Comparison of ENCODE assay signal across 17 cellular contexts in the genomic region with DNA sequence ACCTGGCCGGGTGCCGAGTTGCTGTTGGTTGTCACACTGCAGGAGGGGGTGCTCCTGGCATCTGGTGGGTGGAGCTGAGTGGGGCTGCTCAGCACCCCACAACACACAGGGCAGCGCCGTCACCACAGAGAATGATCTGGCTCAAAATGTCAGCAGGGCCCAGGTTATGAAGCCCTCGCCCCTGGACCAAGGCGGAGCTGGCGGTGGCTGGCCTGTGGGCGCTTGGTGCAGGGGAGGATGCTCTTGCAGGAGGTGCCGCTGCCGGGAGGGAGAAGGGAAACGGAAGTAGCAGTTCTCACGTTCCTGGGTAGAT. TPM values are rescaled to one million over a fixed set of nuclear protein-coding genes. Genes with fewer than 3 reads are reported as not detected.
DNase-seq lines count a peak whose midpoint lies in the region; ATAC-seq and TF ChIP-seq lines count a peak whose summit lies in the region.
"Had no signal": no experiment of that assay in that cellular context is flagged by ENCODE, and none has a peak within 500 bp of the region (broad histone marks: within the 10 kb centered on the region; RNA-seq: fewer than 3 reads in every experiment).

No MANE protein-coding gene starts in this region.

- no peaks in the 10 kb centered on the region for H3K27me3 Mint-ChIP-seq in CD8-positive, alpha-beta T cell (ENCODE audit: low read depth)
- H3K27me3 Mint-ChIP-seq in activated T-helper 17 cell treated with anti-CD3 and anti-CD28 coated beads, Interleukin-2, amount 50 U/mL, for 72 hours, result peaks cover 6% of the 10 kb centered on the region

- TF ChIP-seq CTCF in CD8-positive, alpha-beta T cell (IDR thresholded peaks at IDR 0.05), result no peak
- TF ChIP-seq CTCF in smooth muscle cell (IDR thresholded peaks at IDR 0.05; ENCODE audit: borderline replicate concordance, insufficient read depth, poor library complexity, severe bottlenecking), result no peak

- intact Hi-C loops in CD8-positive, alpha-beta T cell (cut with DNase I, micrococcal nuclease), result loop anchor here (5.0 kb wide), 1 partner anchor 42 kb away; no protein-coding TSS in a partner anchor

- 92% methylated on average over 12 of the region's 12 CpGs for WGBS in smooth muscle cell (ENCODE audit: low lambda C conversion rate)

- H3F3A ChIP-seq in smooth muscle cell (ENCODE audit: low read depth), result no peaks in the 10 kb centered on the region

- no peak overlapping the region for H2AFZ ChIP-seq in smooth muscle cell (ENCODE audit: low read depth)

- no peak overlapping the region for H3K27ac Mint-ChIP-seq in CD8-positive, alpha-beta T cell
- H3K27ac Mint-ChIP-seq in activated T-helper 17 cell treated with anti-CD3 and anti-CD28 coated beads, Interleukin-2, amount 50 U/mL, for 72 hours, result peak overlapping the region; percentile 63
- H3K27ac Mint-ChIP-seq: mesothelial cell of epicardium had no signal

- H4K20me1 ChIP-seq in BLaER1 treated with 17β-estradiol and CSF1 and Interleukin-3, amounts not matched to agents 10 nM and 100 nM, result peaks cover 3 to 77% (median 39%) of the 10 kb centered on the region in 11 experiments; a peak in 17 of 22 replicates
- H4K20me1 ChIP-seq in smooth muscle cell (ENCODE audit: low read depth), result peaks cover 47% of the 10 kb centered on the region

- CTCF ChIA-PET in CD8-positive, alpha-beta T cell (lab: Charles Lee), result no interaction called here

- peaks cover 35 to 70% (median 63%) of the 10 kb centered on the region in 10 experiments for H3K4me1 ChIP-seq in BLaER1 treated with 17β-estradiol and CSF1 and Interleukin-3, amounts not matched to agents 10 nM and 100 nM
- H3K4me1 ChIP-seq in CD8-positive, alpha-beta T cell (ENCODE audit: insufficient read depth, low read length), result peaks cover 21% of the 10 kb centered on the region
- H3K4me1 ChIP-seq in smooth muscle cell (ENCODE audit: low read depth), result peaks cover 18% of the 10 kb centered on the region
- H3K4me1 ChIP-seq: SJSA1 had no signal

- peaks cover 7% of the 10 kb centered on the region for H3K36me3 Mint-ChIP-seq in CD8-positive, alpha-beta T cell
- H3K36me3 Mint-ChIP-seq in activated T-helper 17 cell treated with anti-CD3 and anti-CD28 coated beads, Interleukin-2, amount 50 U/mL, for 72 hours (ENCODE audit: low read depth), result no peaks in the 10 kb centered on the region

- no peaks in the 10 kb centered on the region for H3K79me2 ChIP-seq in smooth muscle cell (ENCODE audit: low read depth)

- H3K27ac ChIP-seq in BLaER1 treated with 17β-estradiol and CSF1 and Interleukin-3, amounts not matched to agents 10 nM and 100 nM, result no peak overlapping the region
- H3K27ac ChIP-seq in CD8-positive, alpha-beta T cell (ENCODE audit: low read depth, low read length), result no peak overlapping the region
- H3K27ac ChIP-seq in layer of hippocampus (ENCODE audit: low read depth, low read length) (peak overlapping the region; percentile 82), smooth muscle cell (ENCODE audit: low read depth) (no peak overlapping the region)
- H3K27ac ChIP-seq: SJSA1, WERI-Rb-1 had no signal

- peak overlapping the region in 9 of 11 experiments; percentile 8 to 78 (median 29); a peak in 14 of 22 replicates for H3K4me2 ChIP-seq in BLaER1 treated with 17β-estradiol and CSF1 and Interleukin-3, amounts not matched to agents 10 nM and 100 nM
- no peak overlapping the region for H3K4me2 ChIP-seq in smooth muscle cell

- H3K4me1 Mint-ChIP-seq in CD8-positive, alpha-beta T cell (ENCODE audit: low read depth), result peaks cover 23% of the 10 kb centered on the region
- peaks cover 24% of the 10 kb centered on the region for H3K4me1 Mint-ChIP-seq in activated T-helper 17 cell treated with anti-CD3 and anti-CD28 coated beads, Interleukin-2, amount 50 U/mL, for 72 hours

- H3K4me3 ChIP-seq in BLaER1 treated with 17β-estradiol and CSF1 and Interleukin-3, amounts not matched to agents 10 nM and 100 nM, result no peak overlapping the region
- no peak overlapping the region for H3K4me3 ChIP-seq in CD8-positive, alpha-beta T cell (ENCODE audit: low read depth, low read length)
- no peak overlapping the region for H3K4me3 ChIP-seq in smooth muscle cell
- H3K4me3 ChIP-seq: SJSA1 had no signal

- peaks cover 0 to 6% (median 0%) of the 10 kb centered on the region in 11 experiments; a peak in 3 of 22 replicates for H3K27me3 ChIP-seq in BLaER1 treated with 17β-estradiol and CSF1 and Interleukin-3, amounts not matched to agents 10 nM and 100 nM
- no peaks in the 10 kb centered on the region for H3K27me3 ChIP-seq in CD8-positive, alpha-beta T cell (ENCODE audit: insufficient read depth, low read length)
- H3K27me3 ChIP-seq in layer of hippocampus (ENCODE audit: control insufficient read depth, insufficient read depth, low read length) (no peaks in the 10 kb centered on the region), smooth muscle cell (ENCODE audit: low read depth) (no peaks in the 10 kb centered on the region)

- peak overlapping the region in 1 of 11 experiments; percentile 17; a peak in 2 of 22 replicates for H3K9ac ChIP-seq in BLaER1 treated with 17β-estradiol and CSF1 and Interleukin-3, amounts not matched to agents 10 nM and 100 nM
- H3K9ac ChIP-seq in smooth muscle cell (ENCODE audit: low read depth), result no peak overlapping the region

- DNase-seq in CD8-positive, alpha-beta T cell, result no peak
- DNase-seq in smooth muscle cell (lab: John Stamatoyannopoulos, UW; ENCODE audit: unreplicated experiment) (no peak), COR-L47 (lab: John Stamatoyannopoulos, UW) (no peak), SW 1271 (lab: John Stamatoyannopoulos, UW) (no peak)
- DNase-seq: activated CD8-positive, alpha-beta memory T cell treated with anti-CD3 and anti-CD28 coated beads, Interleukin-2, amount 50 U/mL, for 48 hours; amniotic stem cell; glutamatergic neuron; NCI-H1092 treated with DMSO at 0.1 percent for 48 hours; NCI-H226; stimulated activated naive CD4-positive, alpha-beta T cell treated with Interleukin-2 at 50 U/mL for 16 hours had no signal

- POLR2A ChIA-PET in CD8-positive, alpha-beta T cell (lab: Charles Lee), result no interaction called here

- peak; percentile 11 for ATAC-seq in CD8-positive, alpha-beta T cell
- ATAC-seq in activated T-helper 17 cell treated with anti-CD3 and anti-CD28 coated beads, Interleukin-2, amount 50 U/mL, for 72 hours (replicated peaks), result no peak
- ATAC-seq: HCT116 had no signal

- peaks cover 0 to 16% (median 8%) of the 10 kb centered on the region in 11 experiments; a peak in 11 of 22 replicates for H3K36me3 ChIP-seq in BLaER1 treated with 17β-estradiol and CSF1 and Interleukin-3, amounts not matched to agents 10 nM and 100 nM
- H3K36me3 ChIP-seq in CD8-positive, alpha-beta T cell (ENCODE audit: insufficient read depth, low read length), result no peaks in the 10 kb centered on the region
- H3K36me3 ChIP-seq in smooth muscle cell (ENCODE audit: low read depth), result no peaks in the 10 kb centered on the region
- H3K36me3 ChIP-seq: SJSA1 had no signal

- H3K4me3 Mint-ChIP-seq in CD8-positive, alpha-beta T cell, result no peak overlapping the region
- no peak overlapping the region for H3K4me3 Mint-ChIP-seq in activated T-helper 17 cell treated with anti-CD3 and anti-CD28 coated beads, Interleukin-2, amount 50 U/mL, for 72 hours
- H3K4me3 Mint-ChIP-seq: mesothelial cell of epicardium had no signal

- no peaks in the 10 kb centered on the region for H3K9me3 ChIP-seq in BLaER1 treated with 17β-estradiol and CSF1 and Interleukin-3, amounts not matched to agents 10 nM and 100 nM (replicated peaks in 1 of 11)
- no peaks in the 10 kb centered on the region for H3K9me3 ChIP-seq in CD8-positive, alpha-beta T cell (ENCODE audit: low read length)
- H3K9me3 ChIP-seq in smooth muscle cell (replicated peaks; ENCODE audit: low read depth), result no peaks in the 10 kb centered on the region
- H3K9me3 ChIP-seq: SJSA1 had no signal

- no peaks in the 10 kb centered on the region for H3K9me3 Mint-ChIP-seq in CD8-positive, alpha-beta T cell
- H3K9me3 Mint-ChIP-seq in activated T-helper 17 cell treated with anti-CD3 and anti-CD28 coated beads, Interleukin-2, amount 50 U/mL, for 72 hours, result no peaks in the 10 kb centered on the region
- H3K9me3 Mint-ChIP-seq: mesothelial cell of epicardium had no signal

RNA-seq across cellular contexts. Expression of gene LENG8, which starts 14.2 kb away (rescaled TPM):
- total RNA-seq in CD8-positive, alpha-beta T cell, result 100 to 1,000 TPM; 514 to 558 TPM
- total RNA-seq in activated T-helper 17 cell treated with anti-CD3 and anti-CD28 coated beads, Interleukin-2, amount 50 U/mL, for 72 hours, result 100 to 1,000 TPM; 153 to 200 TPM
- total RNA-seq in smooth muscle cell, result 32.9 and 39.2 TPM in 2 replicates
- polyA plus RNA-seq in smooth muscle cell, result 27.6 and 60.1 TPM in 2 replicates

RNA-seq across cellular contexts. Expression of gene TTYH1, which starts 19.6 kb away (rescaled TPM):
- not detected for total RNA-seq in CD8-positive, alpha-beta T cell
- under 1 TPM in 1 of 2 donors, not detected in 1; 0.40 TPM for total RNA-seq in activated T-helper 17 cell treated with anti-CD3 and anti-CD28 coated beads, Interleukin-2, amount 50 U/mL, for 72 hours
- total RNA-seq in smooth muscle cell, result 0.40 and 2.6 TPM in 2 replicates
- 0.65 and 2.1 TPM in 2 replicates for polyA plus RNA-seq in smooth muscle cell
- total RNA-seq: SJSA1 had no signal

RNA-seq across cellular contexts. Expression of gene LENG9, which starts 28.8 kb away (rescaled TPM):
- 1 to 10 TPM; 2.3 to 2.7 TPM for total RNA-seq in CD8-positive, alpha-beta T cell
- total RNA-seq in activated T-helper 17 cell treated with anti-CD3 and anti-CD28 coated beads, Interleukin-2, amount 50 U/mL, for 72 hours, result 1 to 10 TPM; 3.1 to 4.4 TPM
- total RNA-seq in smooth muscle cell, result 1.7 and 4.1 TPM in 2 replicates
- 0.57 and 1.3 TPM in 2 replicates for polyA plus RNA-seq in smooth muscle cell

RNA-seq across cellular contexts. Expression of gene CDC42EP5, which starts 38.3 kb away (rescaled TPM):
- not detected for total RNA-seq in CD8-positive, alpha-beta T cell
- total RNA-seq in activated T-helper 17 cell treated with anti-CD3 and anti-CD28 coated beads, Interleukin-2, amount 50 U/mL, for 72 hours, result not detected
- 33.6 and 74.0 TPM in 2 replicates for total RNA-seq in smooth muscle cell
- 94.1 and 99.8 TPM in 2 replicates for polyA plus RNA-seq in smooth muscle cell
